Comparison of ENCODE assay signal across 7 cellular contexts in genomic region chr20:63534831-63535651, GRCh38. TPM values are rescaled to one million over a fixed set of nuclear protein-coding genes. Genes with fewer than 3 reads are reported as not detected.
DNase-seq lines count a peak whose midpoint lies in the region; ATAC-seq and FAIRE-seq lines count a peak whose summit lies in the region.
"Had no signal": no experiment of that assay in that cellular context is flagged by ENCODE, and none has a peak within 500 bp of the region (broad histone marks: within the 10 kb centered on the region; RNA-seq: fewer than 3 reads in every experiment).

No MANE protein-coding gene starts in this region.

- H3K4me3 Mint-ChIP-seq in activated T-cell treated with anti-CD3 and anti-CD28 coated beads, Interleukin-2, amount 50 U/mL, for 4 hours: no peak overlapping the region

- FAIRE-seq in HTR-8/SVneo (lab: Jason Lieb, UNC): peak; percentile 89

- no peaks in the 10 kb centered on the region for H3K27me3 Mint-ChIP-seq in activated T-cell treated with anti-CD3 and anti-CD28 coated beads, Interleukin-2, amount 50 U/mL, for 4 hours (ENCODE audit: low read depth)

- no peaks in the 10 kb centered on the region for H3K9me3 Mint-ChIP-seq in activated T-cell treated with anti-CD3 and anti-CD28 coated beads, Interleukin-2, amount 50 U/mL, for 4 hours

- H3K4me1 Mint-ChIP-seq in activated T-cell treated with anti-CD3 and anti-CD28 coated beads, Interleukin-2, amount 50 U/mL, for 4 hours (ENCODE audit: low read depth): peaks cover 12% of the 10 kb centered on the region

- no peak for DNase-seq in HTR-8/SVneo (ENCODE audit: insufficient read length, low spot score)
- DNase-seq in activated T-cell treated with anti-CD3 and anti-CD28 coated beads, Interleukin-2, amount 50 U/mL, for 4 hours: peak; percentile 5
- peak; percentile 41 for DNase-seq in myocyte (ENCODE audit: low read depth)
- DNase-seq in NCI-H1436 treated with DMSO at 0.1 percent for 48 hours (lab: John Stamatoyannopoulos, UW): no peak
- DNase-seq: GDM1, KG1 had no signal

- no peaks in the 10 kb centered on the region for H3K36me3 Mint-ChIP-seq in activated T-cell treated with anti-CD3 and anti-CD28 coated beads, Interleukin-2, amount 50 U/mL, for 4 hours (ENCODE audit: insufficient read depth)

- ATAC-seq in activated T-cell treated with anti-CD3 and anti-CD28 coated beads, Interleukin-2, amount 50 U/mL, for 4 hours: no peak
- ATAC-seq in HG02763 (IDR thresholded peaks at IDR 0.05; ENCODE audit: unreplicated experiment): no peak

RNA-seq across cellular contexts. Expression of gene PTK6, which starts 2.1 kb away (rescaled TPM):
- total RNA-seq in activated T-cell treated with anti-CD3 and anti-CD28 coated beads, Interleukin-2, amount 50 U/mL, for 4 hours: under 1 TPM; 0.13 to 0.21 (median 0.16) TPM
- 2.1 and 5.2 TPM in 2 replicates for total RNA-seq in myocyte
- 2.3 TPM for polyA plus RNA-seq in myocyte (2012)

RNA-seq across cellular contexts. Expression of gene SRMS, which starts 12.5 kb away (rescaled TPM):
- not detected for total RNA-seq in activated T-cell treated with anti-CD3 and anti-CD28 coated beads, Interleukin-2, amount 50 U/mL, for 4 hours
- not detected in 2 replicates for total RNA-seq in myocyte
- 0.05 TPM for polyA plus RNA-seq in myocyte (2012)

RNA-seq across cellular contexts. Expression of gene PPDPF, which starts 14.5 kb away (rescaled TPM):
- total RNA-seq in activated T-cell treated with anti-CD3 and anti-CD28 coated beads, Interleukin-2, amount 50 U/mL, for 4 hours: 100 to 1,000 TPM; 137 to 171 (median 165) TPM
- total RNA-seq in myocyte: 230 and 275 TPM in 2 replicates
- polyA plus RNA-seq in myocyte (2012): 377 TPM

RNA-seq across cellular contexts. Expression of gene FNDC11, which starts 18.9 kb away (rescaled TPM):
- under 1 TPM; 0.13 to 0.19 (median 0.18) TPM for total RNA-seq in activated T-cell treated with anti-CD3 and anti-CD28 coated beads, Interleukin-2, amount 50 U/mL, for 4 hours
- 0.75 TPM in 1 of 2 replicates, not detected in the other for total RNA-seq in myocyte
- 0.18 TPM for polyA plus RNA-seq in myocyte (2012)

RNA-seq across cellular contexts. Expression of gene EEF1A2, which starts 36.2 kb away (rescaled TPM):
- total RNA-seq in activated T-cell treated with anti-CD3 and anti-CD28 coated beads, Interleukin-2, amount 50 U/mL, for 4 hours: under 1 TPM; 0.63 to 0.96 (median 0.74) TPM
- 456 and 555 TPM in 2 replicates for total RNA-seq in myocyte
- polyA plus RNA-seq in myocyte (2012): 87.3 TPM

Comparison
In these comparisons a context has a peak if more than half of its experiments do, and no peak if none do; other contexts are left out.
1. DNase-seq: peak in activated T-cell treated with anti-CD3 and anti-CD28 coated beads, Interleukin-2, amount 50 U/mL, for 4 hours (single experiment) and myocyte (single experiment); none in HTR-8/SVneo (single experiment) and NCI-H1436 treated with DMSO at 0.1 percent for 48 hours (single experiment).